ENCODE assay signal across 8 cellular contexts in the genomic region with DNA sequence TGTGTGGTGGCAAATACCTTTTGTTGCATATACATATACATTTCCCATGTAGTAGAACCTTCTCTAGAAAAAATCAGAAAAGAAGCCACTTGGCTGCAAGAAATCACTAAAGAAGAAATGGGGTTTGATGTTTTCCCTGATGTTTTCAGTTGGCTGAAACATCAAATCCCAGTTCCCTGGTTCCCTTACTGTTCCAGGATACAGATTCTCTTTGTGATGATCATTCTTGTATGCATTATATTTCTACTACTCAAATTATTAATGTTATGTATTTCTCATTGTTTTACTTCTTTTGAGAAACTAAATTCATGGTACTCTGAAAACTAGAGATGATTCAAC. TPM values are rescaled to one million over a fixed set of nuclear protein-coding genes. Genes with fewer than 3 reads are reported as not detected.
A peak's percentile ranks its signal among the peaks of the same experiment; 100 is the strongest.
DNase-seq lines count a peak whose midpoint lies in the region; ATAC-seq and TF ChIP-seq lines count a peak whose summit lies in the region.

No MANE protein-coding gene starts in this region.

- H3K9me3 Mint-ChIP-seq in activated T-cell treated with anti-CD3 and anti-CD28 coated beads, Interleukin-2, amount 50 U/mL, for 24 hours: no peaks in the 10 kb centered on the region
- no peaks in the 10 kb centered on the region for H3K9me3 Mint-ChIP-seq in activated CD8-positive, alpha-beta T cell treated with anti-CD3 and anti-CD28 coated beads for 36 hours

- no peak overlapping the region for H3K27ac Mint-ChIP-seq in T-helper 17 cell
- no peak overlapping the region for H3K27ac Mint-ChIP-seq in activated T-cell treated with anti-CD3 and anti-CD28 coated beads, Interleukin-2, amount 50 U/mL, for 24 hours
- H3K27ac Mint-ChIP-seq in activated CD8-positive, alpha-beta T cell treated with anti-CD3 and anti-CD28 coated beads for 36 hours: no peak overlapping the region

- POLR2A ChIA-PET in activated CD8-positive, alpha-beta T cell treated with anti-CD3 and anti-CD28 coated beads for 36 hours (lab: Charles Lee): interaction anchor here (0.8 to 2.2 kb wide), 2 partner anchors 390 to 1224 kb away, joined by 3 to 8 read pairs; a partner anchor contains a TSS

- peak overlapping the region; percentile 100 for H3K27ac ChIP-seq in temporal lobe (ENCODE audit: low read depth, low read length)

- intact Hi-C loops in activated CD8-positive, alpha-beta T cell treated with anti-CD3 and anti-CD28 coated beads for 36 hours (cut with micrococcal nuclease): no loop called here

- CTCF ChIA-PET in activated CD8-positive, alpha-beta T cell treated with anti-CD3 and anti-CD28 coated beads for 36 hours (lab: Charles Lee): no interaction called here

- peak; percentile 79 for DNase-seq in NCI-H2227 treated with DMSO at 0.1 percent for 48 hours (lab: John Stamatoyannopoulos, UW)
- DNase-seq in NCI-H2227 (lab: John Stamatoyannopoulos, UW; ENCODE audit: unreplicated experiment): no peak
- no peak for DNase-seq in T-helper 17 cell
- DNase-seq in kidney epithelial cell (ENCODE audit: low read depth): no peak
- no peak for DNase-seq in stimulated activated naive CD4-positive, alpha-beta T cell (lab: John Stamatoyannopoulos, UW)
- no peak for DNase-seq in activated T-cell treated with anti-CD3 and anti-CD28 coated beads, Interleukin-2, amount 50 U/mL, for 24 hours
- DNase-seq in activated CD8-positive, alpha-beta T cell treated with anti-CD3 and anti-CD28 coated beads for 36 hours: no peak

- H3K9me3 ChIP-seq in T-helper 17 cell (ENCODE audit: control insufficient read depth, low read length, poor library complexity, severe bottlenecking): no peaks in the 10 kb centered on the region

- no peaks in the 10 kb centered on the region for H3K27me3 ChIP-seq in kidney epithelial cell (ENCODE audit: control insufficient read depth, insufficient read depth, low read length)

- ATAC-seq in T-helper 17 cell: no peak
- ATAC-seq in activated CD8-positive, alpha-beta T cell treated with anti-CD3 and anti-CD28 coated beads for 36 hours: no peak

- H3K4me3 Mint-ChIP-seq in T-helper 17 cell: peak overlapping the region; percentile 72
- H3K4me3 Mint-ChIP-seq in activated T-cell treated with anti-CD3 and anti-CD28 coated beads, Interleukin-2, amount 50 U/mL, for 24 hours: no peak overlapping the region
- no peak overlapping the region for H3K4me3 Mint-ChIP-seq in activated CD8-positive, alpha-beta T cell treated with anti-CD3 and anti-CD28 coated beads for 36 hours

- peak overlapping the region; percentile 45 for H3K4me3 ChIP-seq in kidney epithelial cell (ENCODE audit: low read depth, low read length)

- no peaks in the 10 kb centered on the region for H3K27me3 Mint-ChIP-seq in T-helper 17 cell
- no peaks in the 10 kb centered on the region for H3K27me3 Mint-ChIP-seq in activated T-cell treated with anti-CD3 and anti-CD28 coated beads, Interleukin-2, amount 50 U/mL, for 24 hours
- no peaks in the 10 kb centered on the region for H3K27me3 Mint-ChIP-seq in activated CD8-positive, alpha-beta T cell treated with anti-CD3 and anti-CD28 coated beads for 36 hours

- no peak for TF ChIP-seq CTCF in kidney epithelial cell (IDR thresholded peaks at IDR 0.05; ENCODE audit: insufficient read depth, low read length, poor library complexity, severe bottlenecking)
- no peak for TF ChIP-seq CTCF in activated CD8-positive, alpha-beta T cell treated with anti-CD3 and anti-CD28 coated beads for 36 hours (IDR thresholded peaks at IDR 0.05)

- no peaks in the 10 kb centered on the region for H3K36me3 Mint-ChIP-seq in T-helper 17 cell (ENCODE audit: low read depth)
- H3K36me3 Mint-ChIP-seq in activated T-cell treated with anti-CD3 and anti-CD28 coated beads, Interleukin-2, amount 50 U/mL, for 24 hours (ENCODE audit: low read depth): no peaks in the 10 kb centered on the region
- no peaks in the 10 kb centered on the region for H3K36me3 Mint-ChIP-seq in activated CD8-positive, alpha-beta T cell treated with anti-CD3 and anti-CD28 coated beads for 36 hours (ENCODE audit: low read depth)

- H3K4me1 Mint-ChIP-seq in T-helper 17 cell: peaks cover 21% of the 10 kb centered on the region
- peaks cover 37% of the 10 kb centered on the region for H3K4me1 Mint-ChIP-seq in activated T-cell treated with anti-CD3 and anti-CD28 coated beads, Interleukin-2, amount 50 U/mL, for 24 hours (ENCODE audit: low read depth)
- H3K4me1 Mint-ChIP-seq in activated CD8-positive, alpha-beta T cell treated with anti-CD3 and anti-CD28 coated beads for 36 hours (ENCODE audit: low read depth): peaks cover 27% of the 10 kb centered on the region

- H3K36me3 ChIP-seq in kidney epithelial cell (ENCODE audit: control insufficient read depth, insufficient read depth, low read length): no peaks in the 10 kb centered on the region

RNA-seq across cellular contexts. Expression of a gene that starts 7.6 kb away (rescaled TPM):
- total RNA-seq in T-helper 17 cell (1,000 to 10,000 TPM; 3,182 to 3,922 TPM), kidney epithelial cell (under 0.01 TPM in 2 replicates), temporal lobe (73,230 TPM)
- 1,000 to 10,000 TPM in 1 of 2 experiments, 100 to 1,000 TPM in 1; 820 to 1,043 TPM for total RNA-seq in activated CD8-positive, alpha-beta T cell treated with anti-CD3 and anti-CD28 coated beads for 36 hours

RNA-seq across cellular contexts. Expression of a gene that starts 18.3 kb away (rescaled TPM):
- 10 to 100 TPM; 52.4 to 55.9 TPM for total RNA-seq in T-helper 17 cell
- total RNA-seq in kidney epithelial cell: 16.4 and 26.2 TPM in 2 replicates
- 20.7 TPM for total RNA-seq in temporal lobe
- 10 to 100 TPM; 27.7 to 28.5 TPM for total RNA-seq in activated CD8-positive, alpha-beta T cell treated with anti-CD3 and anti-CD28 coated beads for 36 hours

Comparison
In these comparisons a context has a peak if more than half of its experiments do, and no peak if none do; other contexts are left out.
1. RNA of a gene that starts 7.6 kb away (total RNA-seq): 73,230 TPM in temporal lobe (single experiment), 3,182 to 3,922 TPM in T-helper 17 cell and 820 to 1,043 TPM in activated CD8-positive, alpha-beta T cell treated with anti-CD3 and anti-CD28 coated beads for 36 hours; under 0.01 TPM in kidney epithelial cell; every median in the first group is over 100 times any median in the second.